In genomic region chrX:24920769-24921168, GRCh38 we compare ENCODE assay signal across 1 cellular context.
TF ChIP-seq lines count a peak whose summit lies in the region.

No MANE protein-coding gene starts in this region.

TF ChIP-seq in GM12878, 131 proteins besides CTCF, POLR2A, EP300 and RAD21 (continued from another document):
- TF ChIP-seq SREBF2 (IDR thresholded peaks at IDR 0.05; ENCODE audit: low read length) (no peak), BCL11A (IDR thresholded peaks at IDR 0.05; ENCODE audit: low read depth, low read length) (peak; percentile 70; the same call in 1 of the 2 replicates), FOXM1 (IDR thresholded peaks at IDR 0.05; ENCODE audit: low read depth, low read length) (peak; percentile 89; the same call in 1 of the 2 replicates), GABPA (IDR thresholded peaks at IDR 0.05; ENCODE audit: low read depth) (0 out of 2 replicates have a peak, but pooled peaks have one; percentile 31), CREM (IDR thresholded peaks at IDR 0.05; ENCODE audit: low read depth) (peak; percentile 64), HDAC6 (IDR thresholded peaks at IDR 0.05; ENCODE audit: unreplicated experiment) (no peak), E4F1 (IDR thresholded peaks at IDR 0.05; ENCODE audit: borderline replicate concordance, partially characterized antibody) (no peak), SMAD5 (IDR thresholded peaks at IDR 0.05; ENCODE audit: low read depth) (no peak), NFIC (IDR thresholded peaks at IDR 0.05; ENCODE audit: low read depth, low read length) (peak; percentile 95), IKZF2 (IDR thresholded peaks at IDR 0.05) (0 out of 4 replicates have a peak, but pooled peaks of 1 of the 2 experiments have one; percentile 21), RUNX3 (IDR thresholded peaks at IDR 0.05; ENCODE audit: low read length) (peak; percentile 79)
- TF ChIP-seq, protein P1, sequence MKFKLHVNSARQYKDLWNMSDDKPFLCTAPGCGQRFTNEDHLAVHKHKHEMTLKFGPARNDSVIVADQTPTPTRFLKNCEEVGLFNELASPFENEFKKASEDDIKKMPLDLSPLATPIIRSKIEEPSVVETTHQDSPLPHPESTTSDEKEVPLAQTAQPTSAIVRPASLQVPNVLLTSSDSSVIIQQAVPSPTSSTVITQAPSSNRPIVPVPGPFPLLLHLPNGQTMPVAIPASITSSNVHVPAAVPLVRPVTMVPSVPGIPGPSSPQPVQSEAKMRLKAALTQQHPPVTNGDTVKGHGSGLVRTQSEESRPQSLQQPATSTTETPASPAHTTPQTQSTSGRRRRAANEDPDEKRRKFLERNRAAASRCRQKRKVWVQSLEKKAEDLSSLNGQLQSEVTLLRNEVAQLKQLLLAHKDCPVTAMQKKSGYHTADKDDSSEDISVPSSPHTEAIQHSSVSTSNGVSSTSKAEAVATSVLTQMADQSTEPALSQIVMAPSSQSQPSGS (IDR thresholded peaks at IDR 0.05; ENCODE audit: low read length) = peak; percentile 70; the same call in 1 of the 2 replicates
